ENCODE assay signal across 14 cellular contexts in genomic region chr1:184494929-184495328, GRCh38.
DNase-seq lines count a peak whose midpoint lies in the region; ATAC-seq and TF ChIP-seq lines count a peak whose summit lies in the region.
"Had no signal": no experiment of that assay in that cellular context is flagged by ENCODE, and none has a peak within 500 bp of the region (broad histone marks: within the 10 kb centered on the region; RNA-seq: fewer than 3 reads in every experiment).

No MANE protein-coding gene starts in this region.

- no peak overlapping the region for H3K4me2 ChIP-seq in neural progenitor cell

- WGBS in endodermal cell (ENCODE audit: insufficient coverage in 1 of 2, insufficient read length in 1 of 2), 2 experiments, result 84 to 86% methylated on average over 4 of the region's 4 CpGs

- H3K27ac ChIP-seq in neural progenitor cell (no peak overlapping the region), endodermal cell (ENCODE audit: low read depth, low read length) (no peak overlapping the region)
- H3K27ac ChIP-seq: sigmoid colon had no signal

- H3K27me3 Mint-ChIP-seq in neural progenitor cell (ENCODE audit: insufficient read depth, low read depth), result no peaks in the 10 kb centered on the region
- H3K27me3 Mint-ChIP-seq in endodermal cell (ENCODE audit: insufficient read depth), result no peaks in the 10 kb centered on the region
- H3K27me3 Mint-ChIP-seq: activated B cell treated with CpG ODN at 0.5 μM for 24 hours had no signal

- TF ChIP-seq CTCF in neural progenitor cell (IDR thresholded peaks at IDR 0.05) (no peak), endodermal cell (conservative IDR thresholded peaks at IDR 0.05) (no peak)

- H3K36me3 ChIP-seq in neural progenitor cell, result no peaks in the 10 kb centered on the region
- no peaks in the 10 kb centered on the region for H3K36me3 ChIP-seq in endodermal cell (ENCODE audit: control insufficient read depth, insufficient read depth, low read length)
- H3K36me3 ChIP-seq: sigmoid colon had no signal

- H3K36me3 Mint-ChIP-seq in neural progenitor cell (no peaks in the 10 kb centered on the region), endodermal cell (ENCODE audit: low read depth) (no peaks in the 10 kb centered on the region)

- no peak overlapping the region for H2AFZ ChIP-seq in neural progenitor cell (replicated peaks)

- ATAC-seq in GM18907 (IDR thresholded peaks at IDR 0.05; ENCODE audit: unreplicated experiment), result peak; percentile 81
- ATAC-seq in GM21528 (IDR thresholded peaks at IDR 0.05; ENCODE audit: low FRiP score, unreplicated experiment), result peak; percentile 69
- ATAC-seq in HG03103 (IDR thresholded peaks at IDR 0.05; ENCODE audit: low read depth, unreplicated experiment), result peak; percentile 70
- ATAC-seq: Panc1 had no signal

- H3F3A ChIP-seq in neural progenitor cell (ENCODE audit: low read depth), result peaks cover 27% of the 10 kb centered on the region

- H3K4me1 Mint-ChIP-seq in neural progenitor cell (peaks cover 22% of the 10 kb centered on the region), endodermal cell (peaks cover 13% of the 10 kb centered on the region)

- H4K20me1 ChIP-seq in neural progenitor cell (ENCODE audit: low read depth), result peaks cover 44% of the 10 kb centered on the region

- peaks cover 76% of the 10 kb centered on the region for H3K79me2 ChIP-seq in neural progenitor cell (ENCODE audit: low read depth)

- H3K9me3 ChIP-seq in neural progenitor cell (ENCODE audit: low read depth) (no peaks in the 10 kb centered on the region), endodermal cell (ENCODE audit: control insufficient read depth, low read length) (no peaks in the 10 kb centered on the region)
- H3K9me3 ChIP-seq: sigmoid colon had no signal

- H3K9ac ChIP-seq in neural progenitor cell, result no peak overlapping the region
- no peak overlapping the region for H3K9ac ChIP-seq in endodermal cell (ENCODE audit: extremely low read depth, low read length, poor library complexity, severe bottlenecking)

- H3K27me3 ChIP-seq in neural progenitor cell, result no peaks in the 10 kb centered on the region
- H3K27me3 ChIP-seq in endodermal cell (ENCODE audit: control insufficient read depth, insufficient read depth, low read length, poor library complexity, severe bottlenecking), result no peaks in the 10 kb centered on the region
- H3K27me3 ChIP-seq: sigmoid colon had no signal

- DNase-seq in neural progenitor cell (ENCODE audit: low spot score) (no peak), NCI-H1436 treated with DMSO at 0.1 percent for 48 hours (lab: John Stamatoyannopoulos, UW) (no peak), endodermal cell (no peak)
- no peak for DNase-seq in activated CD4-positive, alpha-beta T cell treated with anti-CD3 and anti-CD28 coated beads, Interleukin-2, amount 50 U/mL, for 1 hour
- DNase-seq: activated B cell treated with CpG ODN at 0.5 μM for 24 hours, activated gamma-delta T cell, cortex of kidney, DMS153, NCI-H1105, sigmoid colon had no signal

- no peak overlapping the region for H3K4me3 Mint-ChIP-seq in neural progenitor cell
- H3K4me3 Mint-ChIP-seq in endodermal cell, result no peak overlapping the region
- H3K4me3 Mint-ChIP-seq: activated B cell treated with CpG ODN at 0.5 μM for 24 hours had no signal

- H3K27ac Mint-ChIP-seq in neural progenitor cell (peak overlapping the region; percentile 1), endodermal cell (no peak overlapping the region)
- H3K27ac Mint-ChIP-seq: activated B cell treated with CpG ODN at 0.5 μM for 24 hours had no signal

- H3K4me1 ChIP-seq in neural progenitor cell (peaks cover 67% of the 10 kb centered on the region), endodermal cell (ENCODE audit: control insufficient read depth, insufficient read depth, low read length) (peaks cover 7% of the 10 kb centered on the region)

- no peaks in the 10 kb centered on the region for H3K9me3 Mint-ChIP-seq in neural progenitor cell
- H3K9me3 Mint-ChIP-seq in endodermal cell, result no peaks in the 10 kb centered on the region
- H3K9me3 Mint-ChIP-seq: activated B cell treated with CpG ODN at 0.5 μM for 24 hours had no signal

- no peak overlapping the region for H3K4me3 ChIP-seq in neural progenitor cell
- no peak overlapping the region for H3K4me3 ChIP-seq in endodermal cell (ENCODE audit: low read length)
- H3K4me3 ChIP-seq: sigmoid colon had no signal
